8 cellular contexts compared by ENCODE assay signal in the genomic region with DNA sequence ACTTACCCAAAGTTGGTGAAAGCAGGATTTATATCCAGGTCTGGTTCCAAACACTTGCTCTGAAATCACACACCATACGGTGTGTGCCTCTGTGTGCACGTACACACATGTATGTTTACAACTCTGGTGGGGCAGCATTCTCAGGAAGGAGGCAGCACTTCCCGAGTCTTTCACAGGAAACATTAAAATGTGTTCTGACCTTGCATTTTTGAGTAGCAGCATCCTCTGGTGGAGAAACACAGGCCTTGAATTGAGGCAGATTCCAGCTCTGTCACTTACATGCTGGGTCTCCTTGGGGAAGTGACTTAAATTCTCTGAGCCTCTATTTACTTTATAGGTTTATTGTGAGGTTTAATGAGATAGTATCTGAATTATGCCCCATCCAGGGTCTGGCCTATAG.
A peak's percentile ranks its signal among the peaks of the same experiment; 100 is the strongest.
DNase-seq lines count a peak whose midpoint lies in the region; ATAC-seq and TF ChIP-seq lines count a peak whose summit lies in the region.

No MANE protein-coding gene starts in this region.

- TF ChIP-seq CTCF in WI38 (IDR thresholded peaks at IDR 0.05; ENCODE audit: low read depth, low read length): peak; percentile 80
- TF ChIP-seq CTCF in uterus (IDR thresholded peaks at IDR 0.05): peak; percentile 27 to 62 (median 41)

- H3K36me3 ChIP-seq in uterus: no peaks in the 10 kb centered on the region

- POLR2A ChIA-PET in activated naive CD8-positive, alpha-beta T cell treated with anti-CD3 and anti-CD28 coated beads, Interleukin-2, amount 10 ng/mL, durations not matched to agents 7 days and 5 days (lab: Charles Lee): interaction anchor here (0.5 to 2.1 kb wide), 2 partner anchors 11 to 89 kb away, joined by 4 to 9 read pairs; no protein-coding TSS in a partner anchor

- H3K4me3 Mint-ChIP-seq in activated naive CD8-positive, alpha-beta T cell treated with anti-CD3 and anti-CD28 coated beads, Interleukin-2, amount 10 ng/mL, durations not matched to agents 7 days and 5 days: peak overlapping the region; percentile 33
- H3K4me3 Mint-ChIP-seq in activated naive CD8-positive, alpha-beta T cell treated with anti-CD3 and anti-CD28 coated beads for 36 hours: no peak overlapping the region
- peak overlapping the region; percentile 65 to 78 (median 72) for H3K4me3 Mint-ChIP-seq in immature natural killer cell

- no peaks in the 10 kb centered on the region for H3K9me3 ChIP-seq in uterus

- H3K36me3 Mint-ChIP-seq in activated naive CD8-positive, alpha-beta T cell treated with anti-CD3 and anti-CD28 coated beads, Interleukin-2, amount 10 ng/mL, durations not matched to agents 7 days and 5 days: peaks cover 19% of the 10 kb centered on the region
- H3K36me3 Mint-ChIP-seq in activated naive CD8-positive, alpha-beta T cell treated with anti-CD3 and anti-CD28 coated beads for 36 hours: peaks cover 23% of the 10 kb centered on the region
- H3K36me3 Mint-ChIP-seq in immature natural killer cell: peaks cover 4 to 32% (median 21%) of the 10 kb centered on the region in 3 donors

- H3K27me3 Mint-ChIP-seq in activated naive CD8-positive, alpha-beta T cell treated with anti-CD3 and anti-CD28 coated beads, Interleukin-2, amount 10 ng/mL, durations not matched to agents 7 days and 5 days: no peaks in the 10 kb centered on the region
- no peaks in the 10 kb centered on the region for H3K27me3 Mint-ChIP-seq in activated naive CD8-positive, alpha-beta T cell treated with anti-CD3 and anti-CD28 coated beads for 36 hours
- peaks cover 2 to 22% (median 3%) of the 10 kb centered on the region in 3 donors for H3K27me3 Mint-ChIP-seq in immature natural killer cell (ENCODE audit: low read depth in 3 of 3)

- no peak for TF ChIP-seq POLR2A in uterus (IDR thresholded peaks at IDR 0.05)

- no peaks in the 10 kb centered on the region for H3K9me3 Mint-ChIP-seq in activated naive CD8-positive, alpha-beta T cell treated with anti-CD3 and anti-CD28 coated beads, Interleukin-2, amount 10 ng/mL, durations not matched to agents 7 days and 5 days
- no peaks in the 10 kb centered on the region for H3K9me3 Mint-ChIP-seq in activated naive CD8-positive, alpha-beta T cell treated with anti-CD3 and anti-CD28 coated beads for 36 hours
- H3K9me3 Mint-ChIP-seq in immature natural killer cell: no peaks in the 10 kb centered on the region

- no peaks in the 10 kb centered on the region for H3K27me3 ChIP-seq in uterus

- H3K4me3 ChIP-seq in WI38 (ENCODE audit: low read depth, low read length) (no peak overlapping the region), uterus (no peak overlapping the region)

- H3K4me1 ChIP-seq in uterus: peaks cover 0 to 9% of the 10 kb centered on the region in 2 donors

- H3K4me1 Mint-ChIP-seq in activated naive CD8-positive, alpha-beta T cell treated with anti-CD3 and anti-CD28 coated beads, Interleukin-2, amount 10 ng/mL, durations not matched to agents 7 days and 5 days: peaks cover 41% of the 10 kb centered on the region
- peaks cover 42% of the 10 kb centered on the region for H3K4me1 Mint-ChIP-seq in activated naive CD8-positive, alpha-beta T cell treated with anti-CD3 and anti-CD28 coated beads for 36 hours
- H3K4me1 Mint-ChIP-seq in immature natural killer cell: peaks cover 81 to 83% of the 10 kb centered on the region in 2 donors

- no peak for DNase-seq in activated naive CD8-positive, alpha-beta T cell treated with anti-CD3 and anti-CD28 coated beads, Interleukin-2, amount 10 ng/mL, durations not matched to agents 7 days and 5 days
- no peak for DNase-seq in activated naive CD8-positive, alpha-beta T cell treated with anti-CD3 and anti-CD28 coated beads for 36 hours
- DNase-seq in immature natural killer cell (peak in 2 of 3 donors; percentile 26 to 30), uterus (no peak), activated gamma-delta T cell (lab: John Stamatoyannopoulos, UW) (no peak)

- ATAC-seq in activated naive CD8-positive, alpha-beta T cell treated with anti-CD3 and anti-CD28 coated beads, Interleukin-2, amount 10 ng/mL, durations not matched to agents 7 days and 5 days (ENCODE audit: low read depth): peak; percentile 30
- ATAC-seq in GM19351 (IDR thresholded peaks at IDR 0.05; ENCODE audit: unreplicated experiment) (no peak), GM21619 (IDR thresholded peaks at IDR 0.05; ENCODE audit: unreplicated experiment) (no peak)

- H3K27ac ChIP-seq in uterus: peak overlapping the region in 1 of 2 donors; percentile 58

- H3K27ac Mint-ChIP-seq in activated naive CD8-positive, alpha-beta T cell treated with anti-CD3 and anti-CD28 coated beads, Interleukin-2, amount 10 ng/mL, durations not matched to agents 7 days and 5 days: peak overlapping the region; percentile 46
- H3K27ac Mint-ChIP-seq in activated naive CD8-positive, alpha-beta T cell treated with anti-CD3 and anti-CD28 coated beads for 36 hours: no peak overlapping the region
- peak overlapping the region; percentile 80 to 91 (median 90) for H3K27ac Mint-ChIP-seq in immature natural killer cell

- intact Hi-C loops in uterus (cut with DNase I; ENCODE audit: low total_unique reads): loop anchor here (5.0 kb wide), 1 partner anchor 143 kb away; no protein-coding TSS in a partner anchor

Comparison
In these comparisons a context has a peak if more than half of its experiments do, and no peak if none do; other contexts are left out.
1. DNase-seq: peak in immature natural killer cell (2 of 3); none in activated naive CD8-positive, alpha-beta T cell treated with anti-CD3 and anti-CD28 coated beads, Interleukin-2, amount 10 ng/mL, durations not matched to agents 7 days and 5 days (single experiment), activated naive CD8-positive, alpha-beta T cell treated with anti-CD3 and anti-CD28 coated beads for 36 hours (single experiment), uterus (0 of 2) and activated gamma-delta T cell (single experiment).